Comparison of ENCODE assay signal across 1 cellular context in genomic region chr12:110726708-110727369, GRCh38.
TF ChIP-seq lines count a peak whose summit lies in the region.

No MANE protein-coding gene starts in this region.

TF ChIP-seq in GM23338, 12 proteins besides CTCF, POLR2A, EP300 and RAD21 (continued from another document):
- TF ChIP-seq ZNF462 (CRISPR knock-in tag; IDR thresholded peaks at IDR 0.05) = no peak
- no peak for TF ChIP-seq POLR2AphosphoS5 (IDR thresholded peaks at IDR 0.05; ENCODE audit: low read depth)
- no peak for TF ChIP-seq ETS1 (IDR thresholded peaks at IDR 0.05)
- no peak for TF ChIP-seq ZNF331 (CRISPR knock-in tag; IDR thresholded peaks at IDR 0.05; ENCODE audit: low read depth)
- TF ChIP-seq CREB1 (CRISPR knock-in tag; IDR thresholded peaks at IDR 0.05; ENCODE audit: low read depth) = no peak
- TF ChIP-seq ZNF114 (CRISPR knock-in tag; IDR thresholded peaks at IDR 0.05) = no peak
- TF ChIP-seq NANOG (IDR thresholded peaks at IDR 0.05; ENCODE audit: borderline replicate concordance) = no peak
- TF ChIP-seq REST (IDR thresholded peaks at IDR 0.05; ENCODE audit: unreplicated experiment) = no peak
- no peak for TF ChIP-seq EZH2phosphoT487 (IDR thresholded peaks at IDR 0.05; ENCODE audit: unreplicated experiment)
- no peak for TF ChIP-seq JUNB (IDR thresholded peaks at IDR 0.05; ENCODE audit: unreplicated experiment)
- TF ChIP-seq STAT1 (IDR thresholded peaks at IDR 0.05; ENCODE audit: unreplicated experiment) = no peak
